ENCODE assay signal across 31 cellular contexts in genomic region chr12:27772328-27773049, GRCh38. TPM values are rescaled to one million over a fixed set of nuclear protein-coding genes. Genes with fewer than 3 reads are reported as not detected.
A peak's percentile ranks its signal among the peaks of the same experiment; 100 is the strongest.
DNase-seq lines count a peak whose midpoint lies in the region; ATAC-seq, FAIRE-seq and TF ChIP-seq lines count a peak whose summit lies in the region.
"Had no signal": no experiment of that assay in that cellular context is flagged by ENCODE, and none has a peak within 500 bp of the region (broad histone marks: within the 10 kb centered on the region; RNA-seq: fewer than 3 reads in every experiment).

No MANE protein-coding gene starts in this region.

- FAIRE-seq in bronchial epithelial cell (lab: Jason Lieb, UNC), result no peak
- FAIRE-seq: colon had no signal

- H3K4me2 ChIP-seq in PC-3 (ENCODE audit: low read length) (peak overlapping the region; percentile 74), smooth muscle cell (peak overlapping the region; percentile 62)
- H3K4me2 ChIP-seq: KMS-11 had no signal

- H3K79me2 ChIP-seq in PC-3 (ENCODE audit: low read length), result no peaks in the 10 kb centered on the region
- H3K79me2 ChIP-seq in smooth muscle cell (ENCODE audit: low read depth), result no peaks in the 10 kb centered on the region

- H3K4me3 ChIP-seq in PC-3 (ENCODE audit: low read length) (peak overlapping the region; percentile 44), bronchial epithelial cell (ENCODE audit: low read depth, low read length) (no peak overlapping the region), smooth muscle cell (no peak overlapping the region)
- H3K4me3 ChIP-seq: tibial nerve had no signal

- H3K9me2 ChIP-seq in PC-3 (replicated peaks; ENCODE audit: low read length), result no peaks in the 10 kb centered on the region

- H4K20me1 ChIP-seq in PC-3 (ENCODE audit: low read length), result no peaks in the 10 kb centered on the region
- H4K20me1 ChIP-seq in smooth muscle cell (ENCODE audit: low read depth), result no peaks in the 10 kb centered on the region

- H3K9ac ChIP-seq in PC-3 (ENCODE audit: low read length) (peak overlapping the region; percentile 53), smooth muscle cell (ENCODE audit: low read depth) (peak overlapping the region; percentile 16)
- H3K9ac ChIP-seq: KMS-11 had no signal

- CTCF ChIA-PET in PC-3 (lab: Charles Lee), result interaction anchor here (0.6 to 1.0 kb wide), 2 partner anchors 48 to 49 kb away, joined by 3 read pairs; no protein-coding TSS in a partner anchor

- intact Hi-C loops in PC-3 (cut with micrococcal nuclease) (loop anchor here (1.0 kb wide), 1 partner anchor 25 kb away; no protein-coding TSS in a partner anchor), cardiac septum (cut with DNase I) (no loop called here)

- H3K36me3 ChIP-seq in PC-3 (ENCODE audit: low read depth, low read length), result no peaks in the 10 kb centered on the region
- H3K36me3 ChIP-seq in bronchial epithelial cell (ENCODE audit: control insufficient read depth, insufficient read depth, low read length), result no peaks in the 10 kb centered on the region
- no peaks in the 10 kb centered on the region for H3K36me3 ChIP-seq in smooth muscle cell (ENCODE audit: low read depth)
- H3K36me3 ChIP-seq: BE2C, tibial nerve had no signal

- TF ChIP-seq CTCF in PC-3 (conservative IDR thresholded peaks at IDR 0.05; ENCODE audit: low read depth, low read length) (no peak), bronchial epithelial cell (IDR thresholded peaks at IDR 0.05; ENCODE audit: insufficient read depth, low read length, severe bottlenecking) (no peak), smooth muscle cell (IDR thresholded peaks at IDR 0.05; ENCODE audit: borderline replicate concordance, insufficient read depth, poor library complexity, severe bottlenecking) (no peak)

- peak; percentile 10 for DNase-seq in H4 (ENCODE audit: low spot score)
- peak; percentile 97 for DNase-seq in PC-3
- peak; percentile 53 for DNase-seq in bronchial epithelial cell (ENCODE audit: low read depth)
- no peak for DNase-seq in smooth muscle cell (lab: John Stamatoyannopoulos, UW; ENCODE audit: unreplicated experiment)
- DNase-seq in cerebellar cortex (ENCODE audit: low spot score), result no peak
- DNase-seq in cardiac septum (ENCODE audit: low spot score), result no peak
- no peak for DNase-seq in NCI-H1105 treated with DMSO at 0.1 percent for 48 hours (lab: John Stamatoyannopoulos, UW)
- DNase-seq: activated CD4-positive, alpha-beta T cell treated with anti-CD3 and anti-CD28 coated beads, Interleukin-2, amount 50 U/mL, for 48 hours; activated CD8-positive, alpha-beta memory T cell treated with anti-CD3 and anti-CD28 coated beads, Interleukin-2, amount 50 U/mL, for 48 hours; activated effector memory CD4-positive, alpha-beta T cell treated with anti-CD3 and anti-CD28 coated beads, Interleukin-2, amount 50 U/mL, for 16 hours; BE2C; COR-L47; DND-41; glutamatergic neuron; H7; left colon; mesendoderm; naive B cell; NCI-H187; NCI-H345; NCI-H82; occipital lobe; stimulated activated CD4-positive, alpha-beta T cell treated with anti-CD3 and anti-CD28 coated beads, Interleukin-12 subunit alpha, Interleukin-12 subunit beta, amount 100 ng/mL, for 4 hours; stimulated activated naive CD8-positive, alpha-beta T cell treated with anti-CD3 and anti-CD28 coated beads, Interleukin-15, amount 100 ng/mL, for 72 hours; T1000 had no signal

- POLR2A ChIA-PET in PC-3 (lab: Charles Lee; ENCODE audit: unreplicated experiment), result no interaction called here

- WGBS in smooth muscle cell (ENCODE audit: low lambda C conversion rate), result 24% methylated on average over 5 of the region's 5 CpGs

- TSS peak; percentile 50 for BruUV-seq in PC-3 (replicated peaks; lab: Mats Ljungman, UMichigan)

- H3K4me1 ChIP-seq in PC-3 (ENCODE audit: insufficient read depth, low read length), result peaks cover 32% of the 10 kb centered on the region
- peaks cover 5% of the 10 kb centered on the region for H3K4me1 ChIP-seq in smooth muscle cell (ENCODE audit: low read depth)
- H3K4me1 ChIP-seq: BE2C, tibial nerve had no signal

- H3K27me3 ChIP-seq in PC-3 (ENCODE audit: low read length) (no peaks in the 10 kb centered on the region), bronchial epithelial cell (ENCODE audit: control insufficient read depth, insufficient read depth, low read length) (no peaks in the 10 kb centered on the region), smooth muscle cell (ENCODE audit: low read depth) (no peaks in the 10 kb centered on the region)
- H3K27me3 ChIP-seq: BE2C, tibial nerve had no signal

- H3K9me3 ChIP-seq in PC-3 (ENCODE audit: low read length) (no peaks in the 10 kb centered on the region), smooth muscle cell (replicated peaks; ENCODE audit: low read depth) (no peaks in the 10 kb centered on the region)
- H3K9me3 ChIP-seq: BE2C, tibial nerve had no signal

- no peak overlapping the region for H2AFZ ChIP-seq in PC-3 (ENCODE audit: low read length)
- no peak overlapping the region for H2AFZ ChIP-seq in smooth muscle cell (ENCODE audit: low read depth)

- H3F3A ChIP-seq in PC-3 (ENCODE audit: low read length, unreplicated experiment) (peaks cover 15% of the 10 kb centered on the region), smooth muscle cell (ENCODE audit: low read depth) (peaks cover 4% of the 10 kb centered on the region)

- peak; percentile 88 for ATAC-seq in PC-3
- ATAC-seq: left colon; stimulated activated naive CD8-positive, alpha-beta T cell treated with anti-CD3 and anti-CD28 coated beads, Interleukin-15, amount 100 ng/mL, for 72 hours; WTC11 had no signal

- H3K27ac ChIP-seq in PC-3 (ENCODE audit: low read length) (peak overlapping the region; percentile 88), smooth muscle cell (ENCODE audit: low read depth) (peak overlapping the region; percentile 82)
- H3K27ac ChIP-seq: KMS-11, tibial nerve had no signal

RNA-seq across cellular contexts. Expression of gene KLHL42, which starts 7.5 kb away (rescaled TPM):
- total RNA-seq in H4 (2014; rRNA removed; shearing (Covaris generic)), result 5.0 and 7.4 TPM in 2 replicates
- total RNA-seq in PC-3 (2014; rRNA removed) (74.2 and 82.6 TPM in 2 replicates), bronchial epithelial cell (21.3 and 22.7 TPM in 2 replicates), smooth muscle cell (35.4 and 38.0 TPM in 2 replicates), cardiac septum (10.3 TPM)
- 25.6 and 39.7 TPM in 2 replicates for polyA plus RNA-seq in smooth muscle cell

RNA-seq across cellular contexts. Expression of gene MANSC4, which starts 7.5 kb away (rescaled TPM):
- not detected in 2 replicates for total RNA-seq in H4 (2014; rRNA removed; shearing (Covaris generic))
- 1.9 and 4.1 TPM in 2 replicates for total RNA-seq in PC-3 (2014; rRNA removed)
- total RNA-seq in bronchial epithelial cell, result not detected in 2 replicates
- total RNA-seq in smooth muscle cell, result 2.6 and 2.9 TPM in 2 replicates
- 0.47 and 5.5 TPM in 2 replicates for polyA plus RNA-seq in smooth muscle cell
- not detected for total RNA-seq in cardiac septum
- total RNA-seq: H7, HT-29, left colon, WTC11 had no signal
- polyA plus RNA-seq: fibroblast of lung had no signal

Comparison
In these comparisons a context has a peak if more than half of its experiments do, and no peak if none do; other contexts are left out.
1. DNase-seq: peak in H4 (single experiment), PC-3 (single experiment) and bronchial epithelial cell (single experiment); none in smooth muscle cell (single experiment), cerebellar cortex (single experiment), cardiac septum (single experiment) and NCI-H1105 treated with DMSO at 0.1 percent for 48 hours (single experiment).